Comparison of ENCODE assay signal across 1 cellular context in the genomic region with DNA sequence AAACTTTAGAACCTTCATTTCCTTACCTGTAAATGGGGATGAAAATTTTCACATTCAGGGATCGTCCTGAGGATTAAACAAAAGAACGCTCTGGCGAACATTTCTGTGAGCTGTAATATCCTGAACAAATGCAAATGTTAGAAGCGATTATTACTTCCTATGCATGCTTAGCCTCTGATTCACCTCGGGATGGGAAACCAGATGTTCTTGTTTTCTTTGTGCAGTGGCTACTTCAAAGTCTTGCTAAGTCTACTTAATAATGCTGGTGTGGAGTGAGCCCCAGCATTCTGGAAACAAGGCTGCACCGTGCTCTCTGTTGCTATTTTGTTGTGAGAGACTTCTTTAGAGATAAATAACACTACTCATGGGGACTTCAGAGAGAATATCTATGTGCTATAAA.
TF ChIP-seq lines count a peak whose summit lies in the region.

No MANE protein-coding gene starts in this region.

TF ChIP-seq in GM23338, 12 proteins besides CTCF, POLR2A, EP300 and RAD21 (continued from another document):
- TF ChIP-seq, protein P1, sequence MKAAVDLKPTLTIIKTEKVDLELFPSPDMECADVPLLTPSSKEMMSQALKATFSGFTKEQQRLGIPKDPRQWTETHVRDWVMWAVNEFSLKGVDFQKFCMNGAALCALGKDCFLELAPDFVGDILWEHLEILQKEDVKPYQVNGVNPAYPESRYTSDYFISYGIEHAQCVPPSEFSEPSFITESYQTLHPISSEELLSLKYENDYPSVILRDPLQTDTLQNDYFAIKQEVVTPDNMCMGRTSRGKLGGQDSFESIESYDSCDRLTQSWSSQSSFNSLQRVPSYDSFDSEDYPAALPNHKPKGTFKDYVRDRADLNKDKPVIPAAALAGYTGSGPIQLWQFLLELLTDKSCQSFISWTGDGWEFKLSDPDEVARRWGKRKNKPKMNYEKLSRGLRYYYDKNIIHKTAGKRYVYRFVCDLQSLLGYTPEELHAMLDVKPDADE (IDR thresholded peaks at IDR 0.05) = no peak
- no peak for TF ChIP-seq NANOG (IDR thresholded peaks at IDR 0.05; ENCODE audit: borderline replicate concordance)
- TF ChIP-seq, protein P2, sequence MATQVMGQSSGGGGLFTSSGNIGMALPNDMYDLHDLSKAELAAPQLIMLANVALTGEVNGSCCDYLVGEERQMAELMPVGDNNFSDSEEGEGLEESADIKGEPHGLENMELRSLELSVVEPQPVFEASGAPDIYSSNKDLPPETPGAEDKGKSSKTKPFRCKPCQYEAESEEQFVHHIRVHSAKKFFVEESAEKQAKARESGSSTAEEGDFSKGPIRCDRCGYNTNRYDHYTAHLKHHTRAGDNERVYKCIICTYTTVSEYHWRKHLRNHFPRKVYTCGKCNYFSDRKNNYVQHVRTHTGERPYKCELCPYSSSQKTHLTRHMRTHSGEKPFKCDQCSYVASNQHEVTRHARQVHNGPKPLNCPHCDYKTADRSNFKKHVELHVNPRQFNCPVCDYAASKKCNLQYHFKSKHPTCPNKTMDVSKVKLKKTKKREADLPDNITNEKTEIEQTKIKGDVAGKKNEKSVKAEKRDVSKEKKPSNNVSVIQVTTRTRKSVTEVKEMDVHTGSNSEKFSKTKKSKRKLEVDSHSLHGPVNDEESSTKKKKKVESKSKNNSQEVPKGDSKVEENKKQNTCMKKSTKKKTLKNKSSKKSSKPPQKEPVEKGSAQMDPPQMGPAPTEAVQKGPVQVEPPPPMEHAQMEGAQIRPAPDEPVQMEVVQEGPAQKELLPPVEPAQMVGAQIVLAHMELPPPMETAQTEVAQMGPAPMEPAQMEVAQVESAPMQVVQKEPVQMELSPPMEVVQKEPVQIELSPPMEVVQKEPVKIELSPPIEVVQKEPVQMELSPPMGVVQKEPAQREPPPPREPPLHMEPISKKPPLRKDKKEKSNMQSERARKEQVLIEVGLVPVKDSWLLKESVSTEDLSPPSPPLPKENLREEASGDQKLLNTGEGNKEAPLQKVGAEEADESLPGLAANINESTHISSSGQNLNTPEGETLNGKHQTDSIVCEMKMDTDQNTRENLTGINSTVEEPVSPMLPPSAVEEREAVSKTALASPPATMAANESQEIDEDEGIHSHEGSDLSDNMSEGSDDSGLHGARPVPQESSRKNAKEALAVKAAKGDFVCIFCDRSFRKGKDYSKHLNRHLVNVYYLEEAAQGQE (IDR thresholded peaks at IDR 0.05; ENCODE audit: unreplicated experiment) = no peak
- no peak for TF ChIP-seq ZNF114 (CRISPR knock-in tag; IDR thresholded peaks at IDR 0.05)
